ENCODE assay signal across 1 cellular context in the genomic region with DNA sequence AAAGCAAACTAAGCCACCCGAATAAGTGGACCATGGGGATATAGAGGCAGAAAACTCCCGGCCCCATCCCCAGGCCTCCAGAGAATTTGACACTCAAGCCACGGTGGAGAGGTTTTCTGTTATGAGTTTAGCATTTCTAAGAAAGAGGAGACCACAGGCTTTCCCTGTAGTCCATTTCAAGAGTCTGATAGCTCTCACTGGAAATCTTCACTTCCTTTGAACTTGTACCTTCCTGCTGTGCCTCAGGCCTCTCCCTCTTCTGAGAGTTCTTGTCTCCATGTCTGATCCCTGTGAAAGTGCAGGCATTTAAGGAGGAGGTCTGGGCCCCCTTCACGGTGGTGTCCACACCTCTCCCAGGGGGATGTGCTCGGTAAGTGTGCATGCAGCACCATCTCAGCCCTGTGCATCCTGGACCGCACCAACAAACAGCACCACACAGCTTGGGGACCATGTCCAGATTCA.
TF ChIP-seq lines count a peak whose summit lies in the region.

No MANE protein-coding gene starts in this region.

TF ChIP-seq in H1, 55 proteins besides CTCF, POLR2A, EP300 and RAD21 (continued from another document):
- TF ChIP-seq, protein P1, sequence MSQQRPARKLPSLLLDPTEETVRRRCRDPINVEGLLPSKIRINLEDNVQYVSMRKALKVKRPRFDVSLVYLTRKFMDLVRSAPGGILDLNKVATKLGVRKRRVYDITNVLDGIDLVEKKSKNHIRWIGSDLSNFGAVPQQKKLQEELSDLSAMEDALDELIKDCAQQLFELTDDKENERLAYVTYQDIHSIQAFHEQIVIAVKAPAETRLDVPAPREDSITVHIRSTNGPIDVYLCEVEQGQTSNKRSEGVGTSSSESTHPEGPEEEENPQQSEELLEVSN (IDR thresholded peaks at IDR 0.05) = no peak
- no peak for TF ChIP-seq GABPA (IDR thresholded peaks at IDR 0.05; ENCODE audit: borderline replicate concordance, insufficient read depth, low read length)
